Comparison of ENCODE assay signal across 9 cellular contexts in genomic region chr12:113961921-113962710, GRCh38. TPM values are rescaled to one million over a fixed set of nuclear protein-coding genes. Genes with fewer than 3 reads are reported as not detected.
A peak's percentile ranks its signal among the peaks of the same experiment; 100 is the strongest.
DNase-seq lines count a peak whose midpoint lies in the region; ATAC-seq and TF ChIP-seq lines count a peak whose summit lies in the region.
"Had no signal": no experiment of that assay in that cellular context is flagged by ENCODE, and none has a peak within 500 bp of the region (broad histone marks: within the 10 kb centered on the region; RNA-seq: fewer than 3 reads in every experiment).

No MANE protein-coding gene starts in this region.

- peak; percentile 51 for ATAC-seq in HG03378 (IDR thresholded peaks at IDR 0.05; ENCODE audit: unreplicated experiment)
- no peak for ATAC-seq in Right ventricle myocardium superior (ENCODE audit: poor library complexity)

- intact Hi-C loops in Right ventricle myocardium superior (cut with DNase I) = no loop called here
- intact Hi-C loops in PC-9 (cut with micrococcal nuclease; ENCODE audit: unreplicated experiment) = no loop called here

- H3K36me3 ChIP-seq in PC-9 (ENCODE audit: low read depth) = no peaks in the 10 kb centered on the region

- H3K27me3 ChIP-seq in PC-9 (ENCODE audit: insufficient read depth, low read depth) = no peaks in the 10 kb centered on the region

- H2AFZ ChIP-seq in PC-9 = no peak overlapping the region

- no peaks in the 10 kb centered on the region for H3F3A ChIP-seq in PC-9 (ENCODE audit: insufficient read depth, low read depth)

- no peaks in the 10 kb centered on the region for H3K9me3 ChIP-seq in PC-9 (ENCODE audit: insufficient read depth, low read depth)

- H3K4me3 ChIP-seq in GM12865 (ENCODE audit: low read depth, low read length) (peak overlapping the region; percentile 36), PC-9 (no peak overlapping the region)

- H3K4me1 ChIP-seq in PC-9 (replicated peaks; ENCODE audit: insufficient read depth) = peaks cover 10% of the 10 kb centered on the region

- CTCF ChIA-PET in PC-9 (lab: Charles Lee) = no interaction called here

- no peaks in the 10 kb centered on the region for H4K20me1 ChIP-seq in PC-9 (ENCODE audit: insufficient read depth)

- POLR2A ChIA-PET in PC-9 (lab: Charles Lee; ENCODE audit: unreplicated experiment) = no interaction called here

- H3K9me2 ChIP-seq in PC-9 (ENCODE audit: insufficient read depth) = no peaks in the 10 kb centered on the region

- no TSS peak for BruUV-seq in PC-9 (replicated peaks; lab: Mats Ljungman, UMichigan)

- no peak overlapping the region for H3K4me2 ChIP-seq in PC-9

- peaks cover 27% of the 10 kb centered on the region for H3K79me2 ChIP-seq in PC-9 (ENCODE audit: low read depth)

- no peak for TF ChIP-seq CTCF in GM12865 (IDR thresholded peaks at IDR 0.05; ENCODE audit: insufficient read depth, low read depth, low read length, missing control alignments)
- no peak for TF ChIP-seq CTCF in PC-9 (conservative IDR thresholded peaks at IDR 0.05)

- no peak overlapping the region for H3K27ac ChIP-seq in PC-9

- DNase-seq in GM12865 (ENCODE audit: low read depth) (peak; percentile 76), iPS-NIHi7 (ENCODE audit: extremely low spot score) (no peak), Right ventricle myocardium superior (no peak), NCI-H1436 (lab: John Stamatoyannopoulos, UW) (no peak), PC-9 (no peak)
- peak; percentile 70 to 71 for DNase-seq in activated T-cell treated with anti-CD3 and anti-CD28 coated beads, Interleukin-2, amount 50 U/mL, for 48 hours
- peak; percentile 14 to 33 for DNase-seq in stimulated activated CD4-positive, alpha-beta T cell treated with anti-CD3 and anti-CD28 coated beads, Interleukin-12 subunit alpha, Interleukin-12 subunit beta, amount 100 ng/mL, for 24 hours (ENCODE audit: low read depth in 2 of 2)
- DNase-seq: NCI-H2107 had no signal

RNA-seq across cellular contexts. Expression of gene RBM19, which starts 4.0 kb away (rescaled TPM):
- total RNA-seq in Right ventricle myocardium superior = 17.2 TPM
- total RNA-seq in PC-9 (2021) = 23.1 and 23.8 TPM in 2 replicates

Comparison
In these comparisons a context has a peak if more than half of its experiments do, and no peak if none do; other contexts are left out.
1. DNase-seq: peak in GM12865 (single experiment), activated T-cell treated with anti-CD3 and anti-CD28 coated beads, Interleukin-2, amount 50 U/mL, for 48 hours (2 of 2) and stimulated activated CD4-positive, alpha-beta T cell treated with anti-CD3 and anti-CD28 coated beads, Interleukin-12 subunit alpha, Interleukin-12 subunit beta, amount 100 ng/mL, for 24 hours (2 of 2); none in iPS-NIHi7 (single experiment), Right ventricle myocardium superior (single experiment), NCI-H1436 (single experiment) and PC-9 (0 of 2).